In genomic region chr11:47376183-47376542, GRCh38 we compare ENCODE assay signal across 11 cellular contexts. TPM values are rescaled to one million over a fixed set of nuclear protein-coding genes. Genes with fewer than 3 reads are reported as not detected.
A peak's percentile ranks its signal among the peaks of the same experiment; 100 is the strongest.
DNase-seq lines count a peak whose midpoint lies in the region; ATAC-seq and TF ChIP-seq lines count a peak whose summit lies in the region.
"Had no signal": no experiment of that assay in that cellular context is flagged by ENCODE, and none has a peak within 500 bp of the region (broad histone marks: within the 10 kb centered on the region; RNA-seq: fewer than 3 reads in every experiment).

No MANE protein-coding gene starts in this region.

- no peaks in the 10 kb centered on the region for H4K20me1 ChIP-seq in OCI-LY7 (ENCODE audit: insufficient read depth, low read length)

- H3K4me1 Mint-ChIP-seq in CD14-positive monocyte, result peaks cover 44% of the 10 kb centered on the region

- peak overlapping the region; percentile 85 for H3K4me2 ChIP-seq in OCI-LY7 (ENCODE audit: low read length)

- H3K27ac Mint-ChIP-seq in CD14-positive monocyte, result no peak overlapping the region

- H3K79me2 ChIP-seq in OCI-LY7 (ENCODE audit: insufficient read depth, low read depth, low read length), result peaks cover 24% of the 10 kb centered on the region

- no peaks in the 10 kb centered on the region for H3K27me3 ChIP-seq in muscle layer of duodenum (ENCODE audit: low read depth, low read length)

- H3K36me3 ChIP-seq in OCI-LY7 (ENCODE audit: insufficient read depth, low read length) (peaks cover 38% of the 10 kb centered on the region), muscle layer of duodenum (ENCODE audit: control insufficient read depth in 1 of 2, insufficient read depth in 2 of 2, low read length in 2 of 2) (no peaks in the 10 kb centered on the region)

- intact Hi-C loops in CD14-positive monocyte (cut with micrococcal nuclease) (no loop called here), OCI-LY7 (cut with micrococcal nuclease; ENCODE audit: unreplicated experiment) (loop anchor here (10.0 kb wide), 1 partner anchor 79 kb away; no protein-coding TSS in a partner anchor)

- peak overlapping the region; percentile 67 for H3K27ac ChIP-seq in OCI-LY7 (ENCODE audit: low read depth, low read length, poor library complexity, severe bottlenecking)
- H3K27ac ChIP-seq in muscle layer of duodenum (ENCODE audit: low read length), result no peak overlapping the region

- H3K4me1 ChIP-seq in OCI-LY7 (ENCODE audit: insufficient read depth, low read length, poor library complexity, severe bottlenecking) (peaks cover 46% of the 10 kb centered on the region), muscle layer of duodenum (ENCODE audit: control insufficient read depth in 1 of 2, insufficient read depth in 2 of 2, low read length in 2 of 2) (no peaks in the 10 kb centered on the region)

- H2AFZ ChIP-seq in OCI-LY7 (ENCODE audit: low read length), result no peak overlapping the region

- no peaks in the 10 kb centered on the region for H3K9me3 ChIP-seq in OCI-LY7 (ENCODE audit: low read length)
- no peaks in the 10 kb centered on the region for H3K9me3 ChIP-seq in muscle layer of duodenum (ENCODE audit: control insufficient read depth in 1 of 2, low read length in 2 of 2)

- H3K4me3 ChIP-seq in OCI-LY7 (ENCODE audit: low read depth, low read length, poor library complexity, severe bottlenecking) (peak overlapping the region; percentile 79), muscle layer of duodenum (ENCODE audit: low read depth in 1 of 2, low read length in 2 of 2) (peak overlapping the region; percentile 50 to 55)

- POLR2A ChIA-PET in OCI-LY7 (lab: Charles Lee), result interaction anchor here (1.6 kb wide), 1 partner anchor 24 kb away, joined by 9 read pairs; no protein-coding TSS in a partner anchor

- CTCF ChIA-PET in OCI-LY7 (lab: Charles Lee; ENCODE audit: unreplicated experiment), result interaction anchor here (2.1 kb wide), 1 partner anchor 31 kb away, joined by 7 read pairs; no protein-coding TSS in a partner anchor

- TF ChIP-seq CTCF in CD14-positive monocyte (IDR thresholded peaks at IDR 0.05) (no peak), OCI-LY7 (conservative IDR thresholded peaks at IDR 0.05; ENCODE audit: low read length) (no peak)

- peaks cover 0 to 4% (median 2%) of the 10 kb centered on the region in 3 donors for H3K27me3 Mint-ChIP-seq in CD14-positive monocyte (ENCODE audit: low read depth in 3 of 3)

- peaks cover 0 to 5% (median 0%) of the 10 kb centered on the region in 7 donors for H3K9me3 Mint-ChIP-seq in CD14-positive monocyte

- H3K4me3 Mint-ChIP-seq in CD14-positive monocyte, result peak overlapping the region; percentile 98 to 99

- peaks cover 52 to 68% of the 10 kb centered on the region in 2 donors for H3K36me3 Mint-ChIP-seq in CD14-positive monocyte

- ATAC-seq in GM21529 (IDR thresholded peaks at IDR 0.05; ENCODE audit: unreplicated experiment) (no peak), GM18519 (IDR thresholded peaks at IDR 0.05; ENCODE audit: low FRiP score, unreplicated experiment) (no peak)

- H3K9me2 ChIP-seq in OCI-LY7 (ENCODE audit: insufficient read depth, low read length), result no peaks in the 10 kb centered on the region

- BruUV-seq in OCI-LY7 (replicated peaks; lab: Mats Ljungman, UMichigan), result no TSS peak

- DNase-seq in CD14-positive monocyte (ENCODE audit: low spot score) (peak; percentile 42), OCI-LY7 (ENCODE audit: low spot score) (no peak)
- no peak for DNase-seq in NK-92 treated with Interleukin-12 subunit alpha and Interleukin-12 subunit beta, amount 100 ng/mL, for 24 hours (lab: John Stamatoyannopoulos, UW)
- DNase-seq: activated CD8-positive, alpha-beta memory T cell treated with anti-CD3 and anti-CD28 coated beads, Interleukin-2, amount 50 U/mL, for 48 hours; GF-D8; NCI-H187 treated with DMSO at 0.1 percent for 48 hours; T1000 had no signal

RNA-seq across cellular contexts. Expression of gene SPI1, which starts 2.2 kb away (rescaled TPM):
- 100 to 1,000 TPM; 156 to 223 TPM for polyA plus RNA-seq in CD14-positive monocyte
- 48.9 and 79.6 TPM in 2 replicates for total RNA-seq in OCI-LY7 (2014; rRNA removed; shearing (Covaris generic))
- total RNA-seq in OCI-LY7 (2022), result 71.2 and 73.3 TPM in 2 replicates
- total RNA-seq: astrocyte had no signal

RNA-seq across cellular contexts. Expression of gene MYBPC3, which starts 23.7 kb away (rescaled TPM):
- polyA plus RNA-seq in CD14-positive monocyte, result under 1 TPM in 1 of 2 donors, not detected in 1; 0.03 TPM
- total RNA-seq in OCI-LY7 (2014; rRNA removed; shearing (Covaris generic)), result 0.10 and 0.25 TPM in 2 replicates
- 0.18 and 0.29 TPM in 2 replicates for total RNA-seq in OCI-LY7 (2022)
- total RNA-seq: astrocyte had no signal

RNA-seq across cellular contexts. Expression of gene SLC39A13, which starts 32.2 kb away (rescaled TPM):
- 1 to 10 TPM; 4.8 to 5.9 TPM for polyA plus RNA-seq in CD14-positive monocyte
- total RNA-seq in OCI-LY7 (2014; rRNA removed; shearing (Covaris generic)), result 31.6 and 31.8 TPM in 2 replicates
- 30.5 and 33.9 TPM in 2 replicates for total RNA-seq in OCI-LY7 (2022)

RNA-seq across cellular contexts. Expression of gene PSMC3, which starts 50.1 kb away (rescaled TPM):
- polyA plus RNA-seq in CD14-positive monocyte, result 10 to 100 TPM; 89.5 to 97.4 TPM
- 122 and 135 TPM in 2 replicates for total RNA-seq in OCI-LY7 (2014; rRNA removed; shearing (Covaris generic))
- total RNA-seq in OCI-LY7 (2022), result 127 and 144 TPM in 2 replicates
